In the genomic region with DNA sequence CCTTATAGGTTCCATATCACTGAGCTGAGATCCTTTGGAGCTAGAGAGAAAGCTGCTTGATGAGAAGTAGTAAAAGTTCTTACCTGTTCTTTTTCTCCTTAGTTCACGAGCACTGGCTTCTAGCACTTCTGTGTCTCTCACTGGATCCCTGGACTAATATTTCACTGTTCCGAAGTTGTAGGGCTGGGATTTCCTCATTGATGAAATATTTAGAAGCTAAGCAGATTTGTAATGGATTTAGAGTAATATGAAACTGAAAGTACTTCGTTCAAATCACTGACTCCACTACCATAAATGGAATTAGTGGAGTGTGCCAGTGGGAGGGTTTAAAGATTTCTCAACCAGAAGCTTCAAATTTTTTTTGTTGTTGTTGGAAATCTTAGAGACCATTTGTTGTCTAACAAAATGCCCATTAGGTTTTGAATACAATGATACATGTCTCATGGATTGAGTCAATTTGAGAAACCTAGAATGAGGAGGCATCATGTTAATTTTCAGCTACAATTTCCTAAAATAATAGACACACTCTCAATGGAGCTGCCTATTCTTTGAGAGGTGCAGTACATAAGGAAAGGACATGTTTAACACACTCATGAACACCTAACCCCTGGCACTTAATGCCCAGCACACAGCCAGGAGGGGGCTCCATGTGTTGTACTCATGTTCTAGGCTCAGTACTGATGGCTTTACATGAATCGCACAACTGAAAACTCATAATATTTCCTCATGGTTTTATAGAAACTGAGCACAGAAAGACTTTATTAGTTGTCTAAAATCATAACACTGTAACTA, we compare ENCODE assay signal across 9 cellular contexts. TPM values are rescaled to one million over a fixed set of nuclear protein-coding genes. Genes with fewer than 3 reads are reported as not detected.
A peak's percentile ranks its signal among the peaks of the same experiment; 100 is the strongest.
DNase-seq lines count a peak whose midpoint lies in the region; ATAC-seq and TF ChIP-seq lines count a peak whose summit lies in the region.
"Had no signal": no experiment of that assay in that cellular context is flagged by ENCODE, and none has a peak within 500 bp of the region (broad histone marks: within the 10 kb centered on the region; RNA-seq: fewer than 3 reads in every experiment).

A gene with protein sequence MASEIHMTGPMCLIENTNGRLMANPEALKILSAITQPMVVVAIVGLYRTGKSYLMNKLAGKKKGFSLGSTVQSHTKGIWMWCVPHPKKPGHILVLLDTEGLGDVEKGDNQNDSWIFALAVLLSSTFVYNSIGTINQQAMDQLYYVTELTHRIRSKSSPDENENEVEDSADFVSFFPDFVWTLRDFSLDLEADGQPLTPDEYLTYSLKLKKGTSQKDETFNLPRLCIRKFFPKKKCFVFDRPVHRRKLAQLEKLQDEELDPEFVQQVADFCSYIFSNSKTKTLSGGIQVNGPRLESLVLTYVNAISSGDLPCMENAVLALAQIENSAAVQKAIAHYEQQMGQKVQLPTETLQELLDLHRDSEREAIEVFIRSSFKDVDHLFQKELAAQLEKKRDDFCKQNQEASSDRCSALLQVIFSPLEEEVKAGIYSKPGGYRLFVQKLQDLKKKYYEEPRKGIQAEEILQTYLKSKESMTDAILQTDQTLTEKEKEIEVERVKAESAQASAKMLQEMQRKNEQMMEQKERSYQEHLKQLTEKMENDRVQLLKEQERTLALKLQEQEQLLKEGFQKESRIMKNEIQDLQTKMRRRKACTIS (minus strand): TSS at position 132 of the 792 bp plus-strand sequence. CDS start 1,974 bp downstream, outside the sequence.

- no peaks in the 10 kb centered on the region for H3K4me1 ChIP-seq in esophagus (ENCODE audit: control insufficient read depth in 2 of 2, insufficient read depth in 2 of 2, low read length in 1 of 2)

- 18 to 22% methylated on average over 4 of the region's 4 CpGs for WGBS in esophagus, 2 donors

- no peaks in the 10 kb centered on the region for H3K9me3 Mint-ChIP-seq in activated T-cell treated with anti-CD3 and anti-CD28 coated beads, Interleukin-2, amount 50 U/mL, for 72 hours
- no peaks in the 10 kb centered on the region for H3K9me3 Mint-ChIP-seq in T-helper 1 cell treated with Interleukin-12 subunit alpha and Interleukin-12 subunit beta and Interleukin-4 antibody, amounts not matched to agents 30 μg/mL and 1 μg/mL, for 36 hours
- H3K9me3 Mint-ChIP-seq in natural killer cell: no peaks in the 10 kb centered on the region
- H3K9me3 Mint-ChIP-seq: neural crest cell had no signal

- ATAC-seq in activated T-cell treated with anti-CD3 and anti-CD28 coated beads, Interleukin-2, amount 50 U/mL, for 72 hours (replicated peaks in 1 of 2): peak; percentile 67 to 74
- ATAC-seq in HG03045 (IDR thresholded peaks at IDR 0.05; ENCODE audit: unreplicated experiment): peak; percentile 73
- peak; percentile 86 to 88 (median 87) for ATAC-seq in natural killer cell

- peak within 1 kb of the TSS; percentile 70 to 81 for H3K27ac ChIP-seq in esophagus (ENCODE audit: low read depth in 2 of 2, low read length in 1 of 2)

- H3K27me3 Mint-ChIP-seq in activated T-cell treated with anti-CD3 and anti-CD28 coated beads, Interleukin-2, amount 50 U/mL, for 72 hours (ENCODE audit: low read depth): no peaks in the 10 kb centered on the region
- no peaks in the 10 kb centered on the region for H3K27me3 Mint-ChIP-seq in T-helper 1 cell treated with Interleukin-12 subunit alpha and Interleukin-12 subunit beta and Interleukin-4 antibody, amounts not matched to agents 30 μg/mL and 1 μg/mL, for 36 hours (ENCODE audit: low read depth)
- no peaks in the 10 kb centered on the region for H3K27me3 Mint-ChIP-seq in natural killer cell (ENCODE audit: low read depth in 2 of 2)

- no peaks in the 10 kb centered on the region for H3K36me3 ChIP-seq in esophagus (ENCODE audit: control insufficient read depth in 2 of 2, insufficient read depth in 2 of 2, low read length in 1 of 2)

- no peaks in the 10 kb centered on the region for H3K9me3 ChIP-seq in esophagus (ENCODE audit: control insufficient read depth in 2 of 2, insufficient read depth in 1 of 2, low read depth in 1 of 2, low read length in 1 of 2)

- no peak for TF ChIP-seq CTCF in natural killer cell (IDR thresholded peaks at IDR 0.05)

- peak in 1 of 2 donors; percentile 22 for DNase-seq in activated T-cell treated with anti-CD3 and anti-CD28 coated beads, Interleukin-2, amount 50 U/mL, for 72 hours
- no peak for DNase-seq in activated T-cell treated with anti-CD3 and anti-CD28 coated beads for 4 hours
- no peak for DNase-seq in natural killer cell
- no peak for DNase-seq in SHP77 (lab: John Stamatoyannopoulos, UW)
- DNase-seq in NCI-H2227 treated with DMSO at 0.1 percent for 48 hours (lab: John Stamatoyannopoulos, UW): no peak

- peaks cover 9 to 13% of the 10 kb centered on the region in 2 donors for H3K36me3 Mint-ChIP-seq in activated T-cell treated with anti-CD3 and anti-CD28 coated beads, Interleukin-2, amount 50 U/mL, for 72 hours (ENCODE audit: insufficient read depth in 2 of 2)
- H3K36me3 Mint-ChIP-seq in T-helper 1 cell treated with Interleukin-12 subunit alpha and Interleukin-12 subunit beta and Interleukin-4 antibody, amounts not matched to agents 30 μg/mL and 1 μg/mL, for 36 hours (ENCODE audit: low read depth): peaks cover 44% of the 10 kb centered on the region
- peaks cover 23% of the 10 kb centered on the region for H3K36me3 Mint-ChIP-seq in natural killer cell

- peaks cover 71% of the 10 kb centered on the region for H3K4me1 Mint-ChIP-seq in activated T-cell treated with anti-CD3 and anti-CD28 coated beads, Interleukin-2, amount 50 U/mL, for 72 hours (ENCODE audit: low read depth)
- peaks cover 46% of the 10 kb centered on the region for H3K4me1 Mint-ChIP-seq in T-helper 1 cell treated with Interleukin-12 subunit alpha and Interleukin-12 subunit beta and Interleukin-4 antibody, amounts not matched to agents 30 μg/mL and 1 μg/mL, for 36 hours (ENCODE audit: low read depth)
- H3K4me1 Mint-ChIP-seq in natural killer cell: peaks cover 55 to 58% of the 10 kb centered on the region in 2 donors

- no peaks in the 10 kb centered on the region for H3K27me3 ChIP-seq in esophagus (ENCODE audit: control insufficient read depth in 1 of 2, insufficient read depth in 2 of 2, low read length in 2 of 2)

- H3K27ac Mint-ChIP-seq in activated T-cell treated with anti-CD3 and anti-CD28 coated beads, Interleukin-2, amount 50 U/mL, for 72 hours: peak within 1 kb of the TSS; percentile 100
- peak within 1 kb of the TSS; percentile 91 for H3K27ac Mint-ChIP-seq in T-helper 1 cell treated with Interleukin-12 subunit alpha and Interleukin-12 subunit beta and Interleukin-4 antibody, amounts not matched to agents 30 μg/mL and 1 μg/mL, for 36 hours
- H3K27ac Mint-ChIP-seq in natural killer cell: peak within 1 kb of the TSS; percentile 87 to 95

- intact Hi-C loops in natural killer cell (cut with micrococcal nuclease): loop anchor here (1.0 to 5.0 kb wide), 3 partner anchors 43 to 212 kb away; a partner anchor contains a TSS

- peak within 1 kb of the TSS; percentile 40 to 63 for H3K4me3 ChIP-seq in esophagus (ENCODE audit: low read depth in 1 of 2, low read length in 2 of 2)

- peak within 1 kb of the TSS; percentile 78 to 98 for H3K4me3 Mint-ChIP-seq in activated T-cell treated with anti-CD3 and anti-CD28 coated beads, Interleukin-2, amount 50 U/mL, for 72 hours
- H3K4me3 Mint-ChIP-seq in T-helper 1 cell treated with Interleukin-12 subunit alpha and Interleukin-12 subunit beta and Interleukin-4 antibody, amounts not matched to agents 30 μg/mL and 1 μg/mL, for 36 hours: peak within 1 kb of the TSS; percentile 86
- H3K4me3 Mint-ChIP-seq in natural killer cell: peak within 1 kb of the TSS; percentile 98
- H3K4me3 Mint-ChIP-seq: neural crest cell had no signal

RNA-seq across cellular contexts. Expression of the gene that starts here (rescaled TPM):
- 10 to 100 TPM; 44.9 to 58.9 TPM for total RNA-seq in activated T-cell treated with anti-CD3 and anti-CD28 coated beads, Interleukin-2, amount 50 U/mL, for 72 hours
- polyA plus RNA-seq in esophagus: 10 to 100 TPM; 10.1 to 13.7 TPM
- 10 to 100 TPM; 32.0 to 41.2 (median 34.8) TPM for total RNA-seq in natural killer cell
- total RNA-seq: neural crest cell had no signal
